In the genomic region with DNA sequence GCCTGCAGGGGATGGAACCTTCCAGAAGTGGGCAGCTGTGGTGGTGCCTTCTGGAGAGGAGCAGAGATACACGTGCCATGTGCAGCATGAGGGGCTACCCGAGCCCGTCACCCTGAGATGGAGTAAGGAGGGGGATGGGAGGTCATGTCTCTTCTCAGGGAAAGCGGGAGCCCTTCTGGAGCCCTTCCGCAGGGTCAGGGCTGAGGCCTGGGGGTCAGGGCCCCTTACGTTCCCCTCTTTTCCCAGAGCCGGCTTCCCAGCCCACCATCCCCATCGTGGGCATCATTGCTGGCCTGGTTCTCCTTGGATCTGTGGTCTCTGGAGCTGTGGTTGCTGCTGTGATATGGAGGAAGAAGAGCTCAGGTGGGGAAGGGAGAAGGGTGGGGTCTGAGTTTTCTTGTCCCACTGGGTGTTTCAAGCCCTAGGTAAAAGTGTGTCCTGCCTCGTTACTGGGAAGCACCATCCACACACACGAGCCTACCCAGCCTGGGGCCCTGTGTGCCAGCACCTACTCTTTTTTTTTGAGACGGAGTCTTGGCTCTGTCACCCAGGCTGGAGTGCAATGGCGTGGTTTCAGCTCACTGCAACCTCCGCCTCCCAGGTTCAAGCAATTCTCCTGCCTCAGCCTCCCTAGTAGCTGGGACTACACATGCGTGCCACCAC, we compare ENCODE assay signal across 8 cellular contexts. TPM values are rescaled to one million over a fixed set of nuclear protein-coding genes. Genes with fewer than 3 reads are reported as not detected.
A peak's percentile ranks its signal among the peaks of the same experiment; 100 is the strongest.
DNase-seq lines count a peak whose midpoint lies in the region; ATAC-seq and TF ChIP-seq lines count a peak whose summit lies in the region.
"Not testable (repeated sequence)": the region's sequence is repeated elsewhere in the genome, so short reads cannot be mapped to it uniquely, and the experiment has no call there.

No MANE protein-coding gene starts in this region.

- WGBS in heart left ventricle, 4 donors = 61 to 78% (median 69%) methylated on average over 14 of the region's 14 CpGs
- WGBS in transverse colon (ENCODE audit: low coverage in 1 of 2), 2 donors = 57% methylated on average over 14 of the region's 14 CpGs; no CpG with 5 or more reads in 1 of the 2 donors

- TF ChIP-seq POLR2A in heart left ventricle (IDR thresholded peaks at IDR 0.05); transverse colon (IDR thresholded peaks at IDR 0.05): not testable (repeated sequence)

- POLR2A ChIA-PET in CD4-positive, alpha-beta memory T cell (lab: Charles Lee; ENCODE audit: partially characterized antibody) = interaction anchor here (1.0 to 9.5 kb wide), 15 partner anchors 8 to 239 kb away, joined by 3 to 743 read pairs (median 23); partner anchors contain the start of genes ABCF1, GNL1, MDC1 and MRPS18B
- POLR2A ChIA-PET in RWPE1 (lab: Yijun Ruan, JAX; ENCODE audit: low non-redundant PET) = not testable (repeated sequence)

- in situ Hi-C loops in transverse colon (cut with MboI; ENCODE audit: low pct_ligation_motif_present in 1 of 4, low pct_unique_long_range_greater_than_20kb in 1 of 4, low sequenced_read_pairs in 3 of 4) = not testable (repeated sequence)

- H3K36me3 Mint-ChIP-seq in CD4-positive, alpha-beta memory T cell = peaks cover 48 to 52% of the 10 kb centered on the region in 2 donors
- peaks cover 52% of the 10 kb centered on the region for H3K36me3 Mint-ChIP-seq in activated T-helper 1 cell treated with anti-CD3 and anti-CD28 coated beads, Interleukin-12 subunit alpha, Interleukin-12 subunit beta, Interleukin-2, Interleukin-4 antibody, amounts not matched to agents 30 ng/mL and 10 ng/mL and 1 ng/mL, durations not matched to agents 14 hours and 24 hours and 36 hours (ENCODE audit: low read depth)
- peaks cover 69% of the 10 kb centered on the region for H3K36me3 Mint-ChIP-seq in central memory CD8-positive, alpha-beta T cell (ENCODE audit: insufficient read depth)

- H3K4me3 Mint-ChIP-seq in CD4-positive, alpha-beta memory T cell = peak overlapping the region; percentile 98 to 99 (median 99)
- peak overlapping the region; percentile 97 for H3K4me3 Mint-ChIP-seq in activated T-helper 1 cell treated with anti-CD3 and anti-CD28 coated beads, Interleukin-12 subunit alpha, Interleukin-12 subunit beta, Interleukin-2, Interleukin-4 antibody, amounts not matched to agents 30 ng/mL and 10 ng/mL and 1 ng/mL, durations not matched to agents 14 hours and 24 hours and 36 hours
- H3K4me3 Mint-ChIP-seq in central memory CD8-positive, alpha-beta T cell = peak overlapping the region; percentile 99

- H3K9me3 ChIP-seq in CD4-positive, alpha-beta memory T cell (ENCODE audit: control insufficient read depth in 1 of 2, low read length in 2 of 2); heart left ventricle; mucosa of rectum (ENCODE audit: control insufficient read depth in 2 of 2, low read length in 2 of 2); skeletal muscle tissue (ENCODE audit: control insufficient read depth in 3 of 3, low read length in 3 of 3); transverse colon: not testable (repeated sequence)

- TF ChIP-seq EP300 in transverse colon (IDR thresholded peaks at IDR 0.05; ENCODE audit: low read depth) = not testable (repeated sequence)

- peaks cover 42 to 80% (median 58%) of the 10 kb centered on the region in 4 donors for H3K4me1 Mint-ChIP-seq in CD4-positive, alpha-beta memory T cell
- peaks cover 79% of the 10 kb centered on the region for H3K4me1 Mint-ChIP-seq in activated T-helper 1 cell treated with anti-CD3 and anti-CD28 coated beads, Interleukin-12 subunit alpha, Interleukin-12 subunit beta, Interleukin-2, Interleukin-4 antibody, amounts not matched to agents 30 ng/mL and 10 ng/mL and 1 ng/mL, durations not matched to agents 14 hours and 24 hours and 36 hours (ENCODE audit: low read depth)
- peaks cover 70% of the 10 kb centered on the region for H3K4me1 Mint-ChIP-seq in central memory CD8-positive, alpha-beta T cell

- CTCF ChIA-PET in CD4-positive, alpha-beta memory T cell (lab: Charles Lee; ENCODE audit: partially characterized antibody) = interaction anchor here (0.7 to 8.2 kb wide), 7 partner anchors 9 to 52 kb away, joined by 3 to 128 read pairs (median 5); no protein-coding TSS in a partner anchor
- CTCF ChIA-PET in RWPE1 (lab: Yijun Ruan, JAX) = interaction anchor here (0.5 to 1.3 kb wide), 2 partner anchors 50 to 124 kb away, joined by 3 to 7 read pairs; no protein-coding TSS in a partner anchor

- peak overlapping the region; percentile 95 for H3K27ac ChIP-seq in CD4-positive, alpha-beta memory T cell (ENCODE audit: low read depth, low read length)
- H3K27ac ChIP-seq in RWPE1 (peak overlapping the region; percentile 17; the same call in 1 of the 2 replicates), heart left ventricle (peak overlapping the region in 8 of 12 donors; percentile 30 to 100 (median 97)), mucosa of rectum (ENCODE audit: low read depth in 2 of 2, low read length in 2 of 2) (peak overlapping the region in 1 of 2 donors; percentile 99), transverse colon (peak overlapping the region in 3 of 4 donors; percentile 98 to 99 (median 98))
- not testable (repeated sequence) for H3K27ac ChIP-seq in skeletal muscle tissue (ENCODE audit: low read depth, low read length)

- intact Hi-C loops in CD4-positive, alpha-beta memory T cell (cut with micrococcal nuclease); activated T-helper 1 cell treated with anti-CD3 and anti-CD28 coated beads, Interleukin-12 subunit alpha, Interleukin-12 subunit beta, Interleukin-2, Interleukin-4 antibody, amounts not matched to agents 30 ng/mL and 10 ng/mL and 1 ng/mL, durations not matched to agents 14 hours and 24 hours and 36 hours (cut with micrococcal nuclease); heart left ventricle (cut with DNase I); transverse colon (cut with DNase I; ENCODE audit: low total_unique reads): not testable (repeated sequence)

- H3K27ac Mint-ChIP-seq in CD4-positive, alpha-beta memory T cell = peak overlapping the region; percentile 90 to 99 (median 99)
- H3K27ac Mint-ChIP-seq in activated T-helper 1 cell treated with anti-CD3 and anti-CD28 coated beads, Interleukin-12 subunit alpha, Interleukin-12 subunit beta, Interleukin-2, Interleukin-4 antibody, amounts not matched to agents 30 ng/mL and 10 ng/mL and 1 ng/mL, durations not matched to agents 14 hours and 24 hours and 36 hours = peak overlapping the region; percentile 87
- peak overlapping the region; percentile 99 for H3K27ac Mint-ChIP-seq in central memory CD8-positive, alpha-beta T cell (ENCODE audit: low read depth)

- H3K27me3 Mint-ChIP-seq in CD4-positive, alpha-beta memory T cell; activated T-helper 1 cell treated with anti-CD3 and anti-CD28 coated beads, Interleukin-12 subunit alpha, Interleukin-12 subunit beta, Interleukin-2, Interleukin-4 antibody, amounts not matched to agents 30 ng/mL and 10 ng/mL and 1 ng/mL, durations not matched to agents 14 hours and 24 hours and 36 hours (ENCODE audit: insufficient read depth); central memory CD8-positive, alpha-beta T cell: not testable (repeated sequence)

- ATAC-seq in central memory CD8-positive, alpha-beta T cell (replicated peaks; ENCODE audit: extremely low read depth, poor library complexity, severe bottlenecking); heart left ventricle: not testable (repeated sequence)

- not testable (repeated sequence) for H3K27me3 ChIP-seq in CD4-positive, alpha-beta memory T cell (ENCODE audit: insufficient read depth, low read length); heart left ventricle; mucosa of rectum (ENCODE audit: control insufficient read depth in 2 of 2, insufficient read depth in 2 of 2, low read length in 2 of 2); transverse colon
- H3K27me3 ChIP-seq in skeletal muscle tissue (ENCODE audit: control insufficient read depth in 3 of 3, insufficient read depth in 3 of 3, low read length in 3 of 3) = peaks cover 0 to 23% (median 0%) of the 10 kb centered on the region in 3 donors

- peak in 3 of 5 donors; percentile 18 to 25 (median 22) for DNase-seq in CD4-positive, alpha-beta memory T cell
- not testable (repeated sequence) for DNase-seq in RWPE1 (ENCODE audit: low spot score); activated T-helper 1 cell treated with anti-CD3 and anti-CD28 coated beads, Interleukin-12 subunit alpha, Interleukin-12 subunit beta, Interleukin-2, Interleukin-4 antibody, amounts not matched to agents 30 ng/mL and 10 ng/mL and 1 ng/mL, durations not matched to agents 14 hours and 24 hours and 36 hours (ENCODE audit: low spot score); central memory CD8-positive, alpha-beta T cell (ENCODE audit: low spot score in 2 of 2); heart left ventricle; transverse colon

- not testable (repeated sequence) for H3K9me3 Mint-ChIP-seq in CD4-positive, alpha-beta memory T cell; activated T-helper 1 cell treated with anti-CD3 and anti-CD28 coated beads, Interleukin-12 subunit alpha, Interleukin-12 subunit beta, Interleukin-2, Interleukin-4 antibody, amounts not matched to agents 30 ng/mL and 10 ng/mL and 1 ng/mL, durations not matched to agents 14 hours and 24 hours and 36 hours; central memory CD8-positive, alpha-beta T cell

- peaks cover 36% of the 10 kb centered on the region for H3K36me3 ChIP-seq in CD4-positive, alpha-beta memory T cell (ENCODE audit: insufficient read depth, low read length)
- H3K36me3 ChIP-seq in heart left ventricle (peaks cover 0 to 47% (median 42%) of the 10 kb centered on the region in 9 donors), mucosa of rectum (ENCODE audit: control insufficient read depth in 2 of 2, insufficient read depth in 2 of 2, low read length in 2 of 2) (peaks cover 35 to 36% of the 10 kb centered on the region in 2 donors), skeletal muscle tissue (ENCODE audit: control insufficient read depth in 3 of 3, insufficient read depth in 3 of 3, low read length in 3 of 3) (peaks cover 18 to 24% (median 18%) of the 10 kb centered on the region in 3 donors), transverse colon (peaks cover 0 to 30% (median 13%) of the 10 kb centered on the region in 4 donors)

- not testable (repeated sequence) for TF ChIP-seq CTCF in RWPE1 (conservative IDR thresholded peaks at IDR 0.05; ENCODE audit: low read depth); heart left ventricle (IDR thresholded peaks at IDR 0.05); transverse colon (IDR thresholded peaks at IDR 0.05)

- H3K9ac ChIP-seq in mucosa of rectum (ENCODE audit: low read depth in 1 of 2, low read length in 2 of 2) (peak overlapping the region; percentile 14 to 15), skeletal muscle tissue (ENCODE audit: low read depth in 1 of 3, low read length in 3 of 3) (peak overlapping the region in 2 of 3 donors; percentile 24 to 60)

- H3K4me1 ChIP-seq in CD4-positive, alpha-beta memory T cell (ENCODE audit: insufficient read depth, low read length) = peaks cover 49% of the 10 kb centered on the region
- H3K4me1 ChIP-seq in heart left ventricle (peaks cover 0 to 60% (median 19%) of the 10 kb centered on the region in 12 donors), mucosa of rectum (ENCODE audit: control insufficient read depth in 2 of 2, insufficient read depth in 2 of 2, low read length in 2 of 2) (peaks cover 25 to 26% of the 10 kb centered on the region in 2 donors), skeletal muscle tissue (ENCODE audit: control insufficient read depth in 3 of 3, insufficient read depth in 3 of 3, low read length in 3 of 3) (peaks cover 9 to 26% (median 14%) of the 10 kb centered on the region in 3 donors), transverse colon (peaks cover 18 to 44% (median 23%) of the 10 kb centered on the region in 4 donors)

- peak overlapping the region; percentile 98 to 99 for H3K4me3 ChIP-seq in CD4-positive, alpha-beta memory T cell (ENCODE audit: low read length in 2 of 2)
- H3K4me3 ChIP-seq in heart left ventricle (peak overlapping the region; percentile 13 to 99 (median 92)), mucosa of rectum (ENCODE audit: low read length in 2 of 2) (peak overlapping the region; percentile 76 to 86), skeletal muscle tissue (ENCODE audit: low read length in 3 of 3) (peak overlapping the region; percentile 76 to 81 (median 81)), transverse colon (peak overlapping the region in 3 of 4 donors; percentile 76 to 91 (median 90))

RNA-seq across cellular contexts. Expression of gene HLA-E, which starts 2.1 kb away (rescaled TPM):
- 1,000 to 10,000 TPM; 1,097 to 1,122 TPM for total RNA-seq in CD4-positive, alpha-beta memory T cell
- polyA plus RNA-seq in CD4-positive, alpha-beta memory T cell = 1,000 to 10,000 TPM; 2,441 to 3,541 TPM
- total RNA-seq in activated T-helper 1 cell treated with anti-CD3 and anti-CD28 coated beads, Interleukin-12 subunit alpha, Interleukin-12 subunit beta, Interleukin-2, Interleukin-4 antibody, amounts not matched to agents 30 ng/mL and 10 ng/mL and 1 ng/mL, durations not matched to agents 14 hours and 24 hours and 36 hours = 476 and 483 TPM in 2 replicates
- total RNA-seq in heart left ventricle (100 to 1,000 TPM in 8 of 9 donors, 10 to 100 TPM in 1; 96.1 to 560 (median 162) TPM), skeletal muscle tissue (98.6 TPM), transverse colon (100 to 1,000 TPM; 248 to 610 (median 493) TPM)
- polyA plus RNA-seq in heart left ventricle = 100 to 1,000 TPM; 160 to 200 TPM
